ENCODE assay signal across 8 cellular contexts in the genomic region with DNA sequence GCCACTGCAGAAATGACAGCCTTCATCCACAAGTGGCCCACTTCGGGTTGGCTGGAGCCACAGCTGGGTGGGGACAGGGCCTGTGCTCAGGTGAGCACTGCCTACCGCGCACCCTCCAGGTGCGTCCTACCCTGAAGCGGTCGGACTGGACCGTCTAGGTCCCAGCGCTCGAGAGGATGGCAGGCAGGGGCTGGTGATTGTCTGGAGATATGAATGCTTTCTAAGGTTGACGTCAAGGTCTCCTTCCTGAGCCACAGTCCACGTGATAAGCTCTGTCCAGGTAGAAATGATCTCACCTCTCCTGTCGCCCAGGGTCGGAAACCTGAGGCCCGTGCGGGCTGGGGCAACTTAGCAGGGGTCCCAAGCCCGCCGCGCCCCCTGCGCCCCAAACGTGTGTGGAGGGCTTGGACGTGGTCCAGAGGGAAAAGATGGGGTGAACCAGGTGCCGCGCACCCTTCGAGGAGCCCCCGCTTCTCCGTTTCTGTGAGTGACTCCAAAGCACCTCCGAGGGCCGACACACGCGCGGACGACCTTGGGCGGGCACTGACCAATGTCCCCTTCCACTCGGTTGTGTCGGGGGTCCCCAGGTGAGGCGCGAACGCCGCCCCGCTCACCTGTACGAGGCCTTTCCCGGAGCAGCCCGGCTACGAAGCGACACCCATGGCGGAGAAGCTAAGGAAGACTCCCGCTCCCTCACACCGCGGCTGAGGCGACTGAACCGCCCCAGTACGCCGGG. TPM values are rescaled to one million over a fixed set of nuclear protein-coding genes. Genes with fewer than 3 reads are reported as not detected.
DNase-seq lines count a peak whose midpoint lies in the region; FAIRE-seq and TF ChIP-seq lines count a peak whose summit lies in the region.

No MANE protein-coding gene starts in this region.

- peak overlapping the region; percentile 65 for H3K23ac ChIP-seq in neuronal stem cell (ENCODE audit: low read depth, low read length, poor library complexity)

- H2BK120ac ChIP-seq in neuronal stem cell (ENCODE audit: low read depth, low read length): no peak overlapping the region

- no peak overlapping the region for H3K4ac ChIP-seq in neuronal stem cell (ENCODE audit: low read length)

- H2AK5ac ChIP-seq in neuronal stem cell (ENCODE audit: low read depth, low read length): peak overlapping the region; percentile 37

- H2BK5ac ChIP-seq in neuronal stem cell (ENCODE audit: low read length): no peak overlapping the region

- H3K4me3 ChIP-seq in epithelial cell of proximal tubule (ENCODE audit: low read depth, low read length): peak overlapping the region; percentile 70
- H3K4me3 ChIP-seq in neuronal stem cell (ENCODE audit: low read length in 2 of 2): peak overlapping the region; percentile 50 to 70

- peak overlapping the region; percentile 60 for H3K9ac ChIP-seq in neuronal stem cell (ENCODE audit: low read depth, low read length, poor library complexity)

- peak overlapping the region; percentile 30 for H2BK12ac ChIP-seq in neuronal stem cell (ENCODE audit: low read length)

- H3K4me2 ChIP-seq in neuronal stem cell (ENCODE audit: insufficient read depth, low read length, poor library complexity, severe bottlenecking): peak overlapping the region; percentile 77

- H3K27ac ChIP-seq in neuronal stem cell (replicated peaks; ENCODE audit: low read length): no peak overlapping the region

- peak overlapping the region; percentile 49 for H3K27ac Mint-ChIP-seq in activated naive CD4-positive, alpha-beta T cell treated with anti-CD3 and anti-CD28 coated beads, Interleukin-2, amount 10 ng/mL, durations not matched to agents 7 days and 5 days

- H4K8ac ChIP-seq in neuronal stem cell (ENCODE audit: low read depth, low read length): no peak overlapping the region

- H3K79me1 ChIP-seq in neuronal stem cell (ENCODE audit: low read depth, low read length): no peaks in the 10 kb centered on the region

- peak overlapping the region; percentile 78 for H3K4me3 Mint-ChIP-seq in activated naive CD4-positive, alpha-beta T cell treated with anti-CD3 and anti-CD28 coated beads, Interleukin-2, amount 10 ng/mL, durations not matched to agents 7 days and 5 days

- no peak for TF ChIP-seq CTCF in epithelial cell of proximal tubule (conservative IDR thresholded peaks at IDR 0.05; ENCODE audit: low read depth, low read length)

- H3K36me3 Mint-ChIP-seq in activated naive CD4-positive, alpha-beta T cell treated with anti-CD3 and anti-CD28 coated beads, Interleukin-2, amount 10 ng/mL, durations not matched to agents 7 days and 5 days: peaks cover 18% of the 10 kb centered on the region

- WGBS in neuronal stem cell (ENCODE audit: extremely low coverage in 2 of 2, insufficient read length in 2 of 2, insufficient replicate concordance in 1 of 2), 2 donors: no CpG with 5 or more reads among the region's 53 CpGs

- H3K9me3 ChIP-seq in neuronal stem cell (replicated peaks in 1 of 2; ENCODE audit: control insufficient read depth in 2 of 2, insufficient read depth in 1 of 2, low read depth in 1 of 2, low read length in 2 of 2): peaks cover 2 to 4% of the 10 kb centered on the region in 2 donors

- peaks cover 52% of the 10 kb centered on the region for H3K4me1 Mint-ChIP-seq in activated naive CD4-positive, alpha-beta T cell treated with anti-CD3 and anti-CD28 coated beads, Interleukin-2, amount 10 ng/mL, durations not matched to agents 7 days and 5 days

- peaks cover 11% of the 10 kb centered on the region for H3K27me3 Mint-ChIP-seq in activated naive CD4-positive, alpha-beta T cell treated with anti-CD3 and anti-CD28 coated beads, Interleukin-2, amount 10 ng/mL, durations not matched to agents 7 days and 5 days

- H3K36me3 ChIP-seq in neuronal stem cell (replicated peaks in 1 of 2; ENCODE audit: control insufficient read depth in 2 of 2, insufficient read depth in 2 of 2, low read length in 2 of 2): no peaks in the 10 kb centered on the region

- no peak overlapping the region for H2BK15ac ChIP-seq in neuronal stem cell (ENCODE audit: low read length)

- no peak for FAIRE-seq in GM12892 (lab: Jason Lieb, UNC)

- peaks cover 5 to 6% of the 10 kb centered on the region in 2 donors for H3K4me1 ChIP-seq in neuronal stem cell (ENCODE audit: control insufficient read depth in 2 of 2, insufficient read depth in 1 of 2, low read depth in 1 of 2, low read length in 2 of 2)

- no peak for DNase-seq in activated naive CD4-positive, alpha-beta T cell treated with anti-CD3 and anti-CD28 coated beads, Interleukin-2, amount 10 ng/mL, durations not matched to agents 7 days and 5 days
- DNase-seq in activated naive CD4-positive, alpha-beta T cell (lab: John Stamatoyannopoulos, UW): no peak
- DNase-seq in epithelial cell of proximal tubule (ENCODE audit: low read depth) (no peak), neuronal stem cell (ENCODE audit: low spot score) (no peak), GM12892 (ENCODE audit: insufficient read length) (no peak), NCI-H446 (lab: John Stamatoyannopoulos, UW) (no peak), NK-92 (lab: John Stamatoyannopoulos, UW; ENCODE audit: unreplicated experiment) (no peak)

- H3K18ac ChIP-seq in neuronal stem cell (ENCODE audit: low read length): peak overlapping the region; percentile 93

- no peak overlapping the region for H3K14ac ChIP-seq in neuronal stem cell (ENCODE audit: low read length)

- H3K9me3 Mint-ChIP-seq in activated naive CD4-positive, alpha-beta T cell treated with anti-CD3 and anti-CD28 coated beads, Interleukin-2, amount 10 ng/mL, durations not matched to agents 7 days and 5 days: no peaks in the 10 kb centered on the region

- CTCF ChIA-PET in activated naive CD4-positive, alpha-beta T cell treated with anti-CD3 and anti-CD28 coated beads, Interleukin-2, amount 10 ng/mL, durations not matched to agents 7 days and 5 days (lab: Charles Lee): interaction anchor here (0.7 to 1.8 kb wide), 5 partner anchors 9 to 55 kb away, joined by 3 to 4 read pairs (median 4); no protein-coding TSS in a partner anchor

- H2AFZ ChIP-seq in neuronal stem cell (ENCODE audit: low read length): peak overlapping the region; percentile 97

- H3K27me3 ChIP-seq in neuronal stem cell (ENCODE audit: control insufficient read depth in 3 of 3, insufficient read depth in 3 of 3, low read depth in 1 of 3, low read length in 3 of 3): peaks cover 6 to 20% (median 13%) of the 10 kb centered on the region in 3 experiments

- TF ChIP-seq POLR2A in GM12892 (IDR thresholded peaks at IDR 0.05; ENCODE audit: low read depth, low read length): no peak

- H4K91ac ChIP-seq in neuronal stem cell (ENCODE audit: low read depth, low read length, poor library complexity): no peak overlapping the region

TF ChIP-seq in PFSK-1, 5 proteins besides CTCF, POLR2A, EP300 and RAD21:
- TF ChIP-seq, protein P1, sequence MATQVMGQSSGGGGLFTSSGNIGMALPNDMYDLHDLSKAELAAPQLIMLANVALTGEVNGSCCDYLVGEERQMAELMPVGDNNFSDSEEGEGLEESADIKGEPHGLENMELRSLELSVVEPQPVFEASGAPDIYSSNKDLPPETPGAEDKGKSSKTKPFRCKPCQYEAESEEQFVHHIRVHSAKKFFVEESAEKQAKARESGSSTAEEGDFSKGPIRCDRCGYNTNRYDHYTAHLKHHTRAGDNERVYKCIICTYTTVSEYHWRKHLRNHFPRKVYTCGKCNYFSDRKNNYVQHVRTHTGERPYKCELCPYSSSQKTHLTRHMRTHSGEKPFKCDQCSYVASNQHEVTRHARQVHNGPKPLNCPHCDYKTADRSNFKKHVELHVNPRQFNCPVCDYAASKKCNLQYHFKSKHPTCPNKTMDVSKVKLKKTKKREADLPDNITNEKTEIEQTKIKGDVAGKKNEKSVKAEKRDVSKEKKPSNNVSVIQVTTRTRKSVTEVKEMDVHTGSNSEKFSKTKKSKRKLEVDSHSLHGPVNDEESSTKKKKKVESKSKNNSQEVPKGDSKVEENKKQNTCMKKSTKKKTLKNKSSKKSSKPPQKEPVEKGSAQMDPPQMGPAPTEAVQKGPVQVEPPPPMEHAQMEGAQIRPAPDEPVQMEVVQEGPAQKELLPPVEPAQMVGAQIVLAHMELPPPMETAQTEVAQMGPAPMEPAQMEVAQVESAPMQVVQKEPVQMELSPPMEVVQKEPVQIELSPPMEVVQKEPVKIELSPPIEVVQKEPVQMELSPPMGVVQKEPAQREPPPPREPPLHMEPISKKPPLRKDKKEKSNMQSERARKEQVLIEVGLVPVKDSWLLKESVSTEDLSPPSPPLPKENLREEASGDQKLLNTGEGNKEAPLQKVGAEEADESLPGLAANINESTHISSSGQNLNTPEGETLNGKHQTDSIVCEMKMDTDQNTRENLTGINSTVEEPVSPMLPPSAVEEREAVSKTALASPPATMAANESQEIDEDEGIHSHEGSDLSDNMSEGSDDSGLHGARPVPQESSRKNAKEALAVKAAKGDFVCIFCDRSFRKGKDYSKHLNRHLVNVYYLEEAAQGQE (IDR thresholded peaks at IDR 0.05; ENCODE audit: insufficient read depth in 1 of 2, low read depth in 2 of 2, low read length in 2 of 2): no peak
- TF ChIP-seq TAF1 (IDR thresholded peaks at IDR 0.05; ENCODE audit: borderline replicate concordance, insufficient read depth, low read length): no peak
- peak; percentile 17; the same call in 1 of the 2 replicates for TF ChIP-seq POLR2AphosphoS5 (IDR thresholded peaks at IDR 0.05; ENCODE audit: low read depth, low read length)

RNA-seq across cellular contexts. Expression of a gene that starts 0.9 kb away (rescaled TPM):
- polyA plus RNA-seq in PFSK-1 (2012; ENCODE audit: insufficient read length, low read depth): 5.4 TPM
- 37.6 and 40.7 TPM in 2 replicates for total RNA-seq in epithelial cell of proximal tubule
- 3.4 TPM for polyA plus RNA-seq in neuronal stem cell (2013, experiment 1 of 2)
- 3.7 TPM for polyA plus RNA-seq in neuronal stem cell (2013, experiment 2 of 2)
- 3.2 TPM for polyA plus RNA-seq in GM12892 (2012; ENCODE audit: missing spikeins)

RNA-seq across cellular contexts. Expression of a gene that starts 20.9 kb away (rescaled TPM):
- 0.65 TPM for polyA plus RNA-seq in PFSK-1 (2012; ENCODE audit: insufficient read length, low read depth)
- 12.8 and 17.7 TPM in 2 replicates for total RNA-seq in epithelial cell of proximal tubule
- not detected for polyA plus RNA-seq in neuronal stem cell (2013, experiment 1 of 2)
- 0.06 TPM for polyA plus RNA-seq in neuronal stem cell (2013, experiment 2 of 2)
- polyA plus RNA-seq in GM12892 (2012; ENCODE audit: missing spikeins): 2.6 TPM
